1 cellular context compared by ENCODE assay signal in genomic region chr10:69879628-69880257, GRCh38.
TF ChIP-seq lines count a peak whose summit lies in the region.

No MANE protein-coding gene starts in this region.

TF ChIP-seq in GM23338, 12 proteins besides CTCF, POLR2A, EP300 and RAD21 (continued from another document):
- TF ChIP-seq ZNF462 (CRISPR knock-in tag; IDR thresholded peaks at IDR 0.05) (no peak), ETS1 (IDR thresholded peaks at IDR 0.05) (no peak), CREB1 (CRISPR knock-in tag; IDR thresholded peaks at IDR 0.05; ENCODE audit: low read depth) (no peak), REST (IDR thresholded peaks at IDR 0.05; ENCODE audit: unreplicated experiment) (no peak), EZH2phosphoT487 (IDR thresholded peaks at IDR 0.05; ENCODE audit: unreplicated experiment) (no peak), NANOG (IDR thresholded peaks at IDR 0.05; ENCODE audit: borderline replicate concordance) (no peak)
TF ChIP-seq in GM23338: peak in this region for 0.
